In genomic region chr15:69457304-69458280, GRCh38 we compare ENCODE assay signal across 9 cellular contexts. TPM values are rescaled to one million over a fixed set of nuclear protein-coding genes. Genes with fewer than 3 reads are reported as not detected.
DNase-seq lines count a peak whose midpoint lies in the region; ATAC-seq and TF ChIP-seq lines count a peak whose summit lies in the region.
"Had no signal": no experiment of that assay in that cellular context is flagged by ENCODE, and none has a peak within 500 bp of the region (broad histone marks: within the 10 kb centered on the region; RNA-seq: fewer than 3 reads in every experiment).

No MANE protein-coding gene starts in this region.

- DNase-seq in Calu3 (no peak), HCT116 (ENCODE audit: low read depth, low spot score) (no peak), mesenchymal stem cell (peak; percentile 51), H9 (no peak), NCI-H2029 treated with DMSO at 0.1 percent for 48 hours (lab: John Stamatoyannopoulos, UW) (no peak)
- DNase-seq: midbrain, NCI-H187 had no signal

- H4K91ac ChIP-seq in mesenchymal stem cell (ENCODE audit: low read length) (no peak overlapping the region), H9 (ENCODE audit: insufficient read length, low read depth, low read length) (no peak overlapping the region)

- peaks cover 34% of the 10 kb centered on the region for H3K79me2 ChIP-seq in HCT116 (ENCODE audit: insufficient read depth, low read length)
- H3K79me2 ChIP-seq in H9 (ENCODE audit: insufficient read depth, low read length): peaks cover 21% of the 10 kb centered on the region

- H4K8ac ChIP-seq in mesenchymal stem cell (ENCODE audit: low read length) (no peak overlapping the region), H9 (replicated peaks; ENCODE audit: insufficient read length, low read depth, low read length) (no peak overlapping the region)

- H4K20me1 ChIP-seq in HCT116 (ENCODE audit: insufficient read depth): peaks cover 34% of the 10 kb centered on the region; the same call in 1 of the 2 replicates
- H4K20me1 ChIP-seq in H9 (ENCODE audit: control insufficient read depth, insufficient read depth, insufficient read length): no peaks in the 10 kb centered on the region

- no peak overlapping the region for H3K23ac ChIP-seq in mesenchymal stem cell (ENCODE audit: low read length in 2 of 2)
- H3K23ac ChIP-seq in H9 (ENCODE audit: insufficient read length, low read depth, low read length): no peak overlapping the region

- H3K18ac ChIP-seq in mesenchymal stem cell (ENCODE audit: low read depth in 1 of 2, low read length in 2 of 2) (no peak overlapping the region), H9 (ENCODE audit: insufficient read length, low read depth, low read length) (no peak overlapping the region)

- no peak overlapping the region for H2BK5ac ChIP-seq in mesenchymal stem cell (ENCODE audit: low read depth, low read length, poor library complexity, severe bottlenecking)
- H2BK5ac ChIP-seq in H9 (ENCODE audit: insufficient read length, low read length): no peak overlapping the region

- CTCF ChIA-PET in Calu3 (lab: Charles Lee) (interaction anchor here (0.7 kb wide), 1 partner anchor 1523 kb away, joined by 7 read pairs; no protein-coding TSS in a partner anchor), HCT116 (lab: Charles Lee) (no interaction called here)

- POLR2A ChIA-PET in HCT116 (lab: Charles Lee): interaction anchor here (0.8 to 1.3 kb wide), 2 partner anchors 8 to 398 kb away, joined by 3 read pairs; no protein-coding TSS in a partner anchor

- TF ChIP-seq RAD21 in HCT116 (IDR thresholded peaks at IDR 0.05; ENCODE audit: low read depth): no peak

- intact Hi-C loops in Calu3 (cut with micrococcal nuclease; ENCODE audit: unreplicated experiment) (no loop called here), HCT116 (cut with micrococcal nuclease) (no loop called here)

- no peak for TF ChIP-seq CTCF in Calu3 (IDR thresholded peaks at IDR 0.05; ENCODE audit: unreplicated experiment)
- TF ChIP-seq CTCF in HCT116 (IDR thresholded peaks at IDR 0.05 in 2 of 3, conservative IDR thresholded peaks at IDR 0.05 in 1 of 3; ENCODE audit: borderline replicate concordance in 1 of 3, insufficient read depth in 1 of 3, low read depth in 2 of 3, low read length in 2 of 3): no peak
- TF ChIP-seq CTCF in H9 (conservative IDR thresholded peaks at IDR 0.05): no peak

- no peaks in the 10 kb centered on the region for H3K9me3 Mint-ChIP-seq in Calu3 (ENCODE audit: low read depth, unreplicated experiment)
- H3K9me3 Mint-ChIP-seq in H9: no peaks in the 10 kb centered on the region; a peak in 2 of 5 replicates

- H3K14ac ChIP-seq in mesenchymal stem cell (ENCODE audit: low read length in 2 of 2): no peak overlapping the region
- H3K14ac ChIP-seq in H9 (ENCODE audit: insufficient read depth, low read length): no peak overlapping the region

- peaks cover 7% of the 10 kb centered on the region for H3K23me2 ChIP-seq in H9 (ENCODE audit: insufficient read length, low read depth, low read length, poor library complexity, severe bottlenecking)

- no peak overlapping the region for H4K5ac ChIP-seq in H9 (ENCODE audit: insufficient read length, low read depth, low read length)

- H3K27ac Mint-ChIP-seq in Calu3 (ENCODE audit: unreplicated experiment) (peak overlapping the region; percentile 91), H9 (peak overlapping the region in 1 of 3 experiments; percentile 84; a peak in 2 of 7 replicates)

- no peak overlapping the region for H2BK120ac ChIP-seq in mesenchymal stem cell (ENCODE audit: low read depth, low read length)
- no peak overlapping the region for H2BK120ac ChIP-seq in H9 (ENCODE audit: low read depth, low read length, poor library complexity, severe bottlenecking)

- peak; percentile 22 for ATAC-seq in HCT116
- ATAC-seq in SK-N-SH treated with all-trans-retinoic acid at 6 μM for 48 hours: no peak
- no peak for ATAC-seq in GM21526 (IDR thresholded peaks at IDR 0.05; ENCODE audit: low FRiP score, unreplicated experiment)

- RAD21 ChIA-PET in HCT116 (lab: Charles Lee; ENCODE audit: low non-redundant PET in 1 of 2, low total read pairs in 2 of 2, uncharacterized antibody in 2 of 2, unreplicated experiment in 2 of 2): no interaction called here

- H3K27me3 ChIP-seq in HCT116 (ENCODE audit: insufficient read depth, low read length): no peaks in the 10 kb centered on the region
- no peaks in the 10 kb centered on the region for H3K27me3 ChIP-seq in mesenchymal stem cell (ENCODE audit: control insufficient read depth in 1 of 2, insufficient read depth in 1 of 2, low read length in 2 of 2)
- no peaks in the 10 kb centered on the region for H3K27me3 ChIP-seq in H9 (ENCODE audit: insufficient read depth, low read length)

- H3K79me1 ChIP-seq in mesenchymal stem cell (replicated peaks; ENCODE audit: low read length, poor library complexity, severe bottlenecking): peaks cover 10% of the 10 kb centered on the region
- peaks cover 7% of the 10 kb centered on the region for H3K79me1 ChIP-seq in H9 (ENCODE audit: insufficient read depth, low read depth, low read length, poor library complexity, severe bottlenecking)

- H3K4me1 Mint-ChIP-seq in Calu3 (ENCODE audit: low read depth, unreplicated experiment): peaks cover 24% of the 10 kb centered on the region
- peaks cover 17 to 29% of the 10 kb centered on the region in 2 experiments for H3K4me1 Mint-ChIP-seq in H9

- no peak overlapping the region for H3K56ac ChIP-seq in H9 (ENCODE audit: insufficient read length, low read depth, low read length)

- H2BK20ac ChIP-seq in H9 (ENCODE audit: low read depth, low read length, poor library complexity, severe bottlenecking): no peak overlapping the region

- H3K4me2 ChIP-seq in HCT116 (ENCODE audit: low read length) (no peak overlapping the region), mesenchymal stem cell (ENCODE audit: low read length, poor library complexity, severe bottlenecking) (no peak overlapping the region), H9 (ENCODE audit: insufficient read depth, insufficient read length, low read length) (no peak overlapping the region)

- H2BK15ac ChIP-seq in mesenchymal stem cell (ENCODE audit: low read depth, poor library complexity, severe bottlenecking) (no peak overlapping the region), H9 (ENCODE audit: low read depth, low read length) (no peak overlapping the region)

- no peak overlapping the region for H2AFZ ChIP-seq in HCT116 (ENCODE audit: low read depth, low read length, poor library complexity, severe bottlenecking)
- H2AFZ ChIP-seq in mesenchymal stem cell (ENCODE audit: low read depth, low read length): no peak overlapping the region
- H2AFZ ChIP-seq in H9 (ENCODE audit: low read length): no peak overlapping the region

- no peaks in the 10 kb centered on the region for H3K9me3 ChIP-seq in HCT116 (ENCODE audit: control insufficient read depth in 1 of 2, insufficient read depth in 1 of 2, low read depth in 1 of 2, low read length in 2 of 2)
- H3K9me3 ChIP-seq in mesenchymal stem cell (ENCODE audit: control insufficient read depth, low read length): no peaks in the 10 kb centered on the region
- no peaks in the 10 kb centered on the region for H3K9me3 ChIP-seq in H9 (ENCODE audit: control insufficient read depth, low read depth, low read length)

- H2AK5ac ChIP-seq in mesenchymal stem cell (ENCODE audit: low read length, severe bottlenecking) (no peak overlapping the region), H9 (ENCODE audit: insufficient read length, low read length) (no peak overlapping the region)

- H3K36me3 Mint-ChIP-seq in Calu3 (ENCODE audit: insufficient read depth, unreplicated experiment) (peaks cover 75% of the 10 kb centered on the region), H9 (ENCODE audit: insufficient read depth in 1 of 3, low read depth in 3 of 3) (peaks cover 37 to 57% (median 38%) of the 10 kb centered on the region in 3 experiments)

- H3K4me3 ChIP-seq in HCT116 (replicated peaks in 1 of 2; ENCODE audit: low read depth in 1 of 2, low read length in 2 of 2) (no peak overlapping the region), mesenchymal stem cell (ENCODE audit: insufficient read depth in 1 of 2, low read depth in 1 of 2, low read length in 2 of 2) (no peak overlapping the region)

- H3K4ac ChIP-seq in mesenchymal stem cell (ENCODE audit: low read depth in 1 of 2, low read length in 2 of 2) (no peak overlapping the region), H9 (ENCODE audit: low read depth, low read length) (no peak overlapping the region)

- whole genome bisulfite sequencing in mesenchymal stem cell: 83% methylated on average over 5 of the region's 8 CpGs
- no CpG with 5 or more reads among the region's 8 CpGs for WGBS in H9 (ENCODE audit: extremely low coverage, insufficient read length, low lambda C conversion rate)

- H3K27me3 Mint-ChIP-seq in Calu3 (ENCODE audit: unreplicated experiment): no peaks in the 10 kb centered on the region
- H3K27me3 Mint-ChIP-seq in H9 (ENCODE audit: low read depth): no peaks in the 10 kb centered on the region; the same call in 1 of the 2 replicates

- H3K4me1 ChIP-seq in HCT116 (ENCODE audit: control insufficient read depth in 1 of 2, insufficient read depth in 2 of 2, low read length in 2 of 2) (peaks cover 10 to 21% of the 10 kb centered on the region in 2 experiments; a peak in 3 of 4 replicates), mesenchymal stem cell (ENCODE audit: control insufficient read depth, insufficient read depth, low read depth, low read length) (peaks cover 8% of the 10 kb centered on the region), H9 (ENCODE audit: insufficient read depth, low read length) (no peaks in the 10 kb centered on the region)

- no peak overlapping the region for H2BK12ac ChIP-seq in mesenchymal stem cell (ENCODE audit: low read length in 2 of 2)
- H2BK12ac ChIP-seq in H9 (ENCODE audit: insufficient read length, low read depth, low read length): no peak overlapping the region

- H3K36me3 ChIP-seq in HCT116 (ENCODE audit: control insufficient read depth in 1 of 2, insufficient read depth in 2 of 2, low read length in 2 of 2) (peaks cover 27 to 41% of the 10 kb centered on the region in 2 experiments), mesenchymal stem cell (ENCODE audit: control insufficient read depth in 1 of 2, insufficient read depth in 2 of 2, low read depth in 1 of 2, low read length in 2 of 2) (peaks cover 11 to 44% of the 10 kb centered on the region in 2 experiments)

- H3K9me2 ChIP-seq in HCT116 (ENCODE audit: insufficient read depth): no peaks in the 10 kb centered on the region

- H3K27ac ChIP-seq in HCT116 (ENCODE audit: low read depth, low read length) (peak overlapping the region; percentile 21; the same call in 1 of the 2 replicates), mesenchymal stem cell (ENCODE audit: low read length, poor library complexity, severe bottlenecking) (no peak overlapping the region), H9 (ENCODE audit: insufficient read length, low read depth, low read length) (no peak overlapping the region)

- H3T11ph ChIP-seq in H9 (ENCODE audit: low read length): no peak overlapping the region

- BruUV-seq in Calu3 (replicated peaks; lab: Mats Ljungman, UMichigan): no TSS peak
- BruUV-seq in HCT116 (replicated peaks; lab: Mats Ljungman, UMichigan): no TSS peak

- H3K9ac ChIP-seq in HCT116 (ENCODE audit: low read length): no peak overlapping the region
- H3K9ac ChIP-seq in mesenchymal stem cell (ENCODE audit: low read length): no peak overlapping the region
- H3K9ac ChIP-seq in H9 (ENCODE audit: extremely low read depth, insufficient read length, low read length): no peak overlapping the region

- H3K4me3 Mint-ChIP-seq in Calu3 (ENCODE audit: low read depth, unreplicated experiment) (no peak overlapping the region), H9 (no peak overlapping the region)

- TF ChIP-seq POLR2A in HCT116 (IDR thresholded peaks at IDR 0.05; ENCODE audit: borderline replicate concordance, extremely low read depth, insufficient read depth, insufficient read length): no peak

RNA-seq across cellular contexts. Expression of gene RPLP1, which starts 5.0 kb away (rescaled TPM):
- 1,386 and 1,535 TPM in 2 replicates for total RNA-seq in Calu3 (2022)
- 3,138 TPM for total RNA-seq in HCT116 (2021; ENCODE audit: unreplicated experiment)
- polyA plus RNA-seq in HCT116 (2012): 3,494 and 5,245 TPM in 2 replicates
- polyA plus RNA-seq in mesenchymal stem cell (2013, experiment 1 of 2): 3,158 TPM
- polyA plus RNA-seq in mesenchymal stem cell (2013, experiment 2 of 2): 2,769 TPM
- total RNA-seq in H9 (2021): 1,715 and 1,872 TPM in 2 replicates

RNA-seq across cellular contexts. Expression of gene KIF23, which starts 43.4 kb away (rescaled TPM):
- total RNA-seq in Calu3 (2022) (71.8 and 108 TPM in 2 replicates), HCT116 (2021; ENCODE audit: unreplicated experiment) (83.7 TPM), H9 (2021) (55.4 and 57.2 TPM in 2 replicates)
- polyA plus RNA-seq in HCT116 (2012): 62.8 and 80.8 TPM in 2 replicates
- 6.7 TPM for polyA plus RNA-seq in mesenchymal stem cell (2013, experiment 1 of 2)
- polyA plus RNA-seq in mesenchymal stem cell (2013, experiment 2 of 2): 6.7 TPM
